8 cellular contexts compared by ENCODE assay signal in genomic region chr1:64469614-64469976, GRCh38. TPM values are rescaled to one million over a fixed set of nuclear protein-coding genes. Genes with fewer than 3 reads are reported as not detected.
DNase-seq lines count a peak whose midpoint lies in the region; ATAC-seq and TF ChIP-seq lines count a peak whose summit lies in the region.

No MANE protein-coding gene starts in this region.

- no peak for TF ChIP-seq POLR2A in testis (IDR thresholded peaks at IDR 0.05)

- H3K4me3 ChIP-seq in testis, result peak overlapping the region; percentile 72 to 79

- H3K9me3 Mint-ChIP-seq in stimulated activated naive CD8-positive, alpha-beta T cell treated with anti-CD3 and anti-CD28 coated beads, Interleukin-15, Interleukin-2, amounts not matched to agents 100 ng/mL and 50 ng/mL, for 24 hours, result no peaks in the 10 kb centered on the region
- H3K9me3 Mint-ChIP-seq in activated naive CD8-positive, alpha-beta T cell treated with anti-CD3 and anti-CD28 coated beads for 36 hours, result no peaks in the 10 kb centered on the region

- TF ChIP-seq CTCF in testis (IDR thresholded peaks at IDR 0.05), result no peak

- peaks cover 6% of the 10 kb centered on the region for H3K4me1 ChIP-seq in testis

- peak overlapping the region; percentile 66 for H3K4me3 Mint-ChIP-seq in stimulated activated naive CD8-positive, alpha-beta T cell treated with anti-CD3 and anti-CD28 coated beads, Interleukin-15, Interleukin-2, amounts not matched to agents 100 ng/mL and 50 ng/mL, for 24 hours
- peak overlapping the region; percentile 69 for H3K4me3 Mint-ChIP-seq in activated naive CD8-positive, alpha-beta T cell treated with anti-CD3 and anti-CD28 coated beads for 36 hours

- no peaks in the 10 kb centered on the region for H3K36me3 Mint-ChIP-seq in stimulated activated naive CD8-positive, alpha-beta T cell treated with anti-CD3 and anti-CD28 coated beads, Interleukin-15, Interleukin-2, amounts not matched to agents 100 ng/mL and 50 ng/mL, for 24 hours (ENCODE audit: low read depth)
- H3K36me3 Mint-ChIP-seq in activated naive CD8-positive, alpha-beta T cell treated with anti-CD3 and anti-CD28 coated beads for 36 hours, result no peaks in the 10 kb centered on the region

- no peaks in the 10 kb centered on the region for H3K36me3 ChIP-seq in testis (ENCODE audit: low read depth, missing control alignments)

- intact Hi-C loops in testis (cut with DNase I; ENCODE audit: low total_unique reads), result loop anchor here (5.0 kb wide), 1 partner anchor 358 kb away; no protein-coding TSS in a partner anchor

- peaks cover 60% of the 10 kb centered on the region for H3K27me3 Mint-ChIP-seq in stimulated activated naive CD8-positive, alpha-beta T cell treated with anti-CD3 and anti-CD28 coated beads, Interleukin-15, Interleukin-2, amounts not matched to agents 100 ng/mL and 50 ng/mL, for 24 hours
- H3K27me3 Mint-ChIP-seq in activated naive CD8-positive, alpha-beta T cell treated with anti-CD3 and anti-CD28 coated beads for 36 hours, result peaks cover 40% of the 10 kb centered on the region

- peak overlapping the region; percentile 52 to 90 for H3K27ac ChIP-seq in testis

- DNase-seq in stimulated activated naive CD8-positive, alpha-beta T cell treated with anti-CD3 and anti-CD28 coated beads, Interleukin-15, Interleukin-2, amounts not matched to agents 100 U/mL and 50 U/mL, for 24 hours, result no peak
- DNase-seq in activated naive CD8-positive, alpha-beta T cell treated with anti-CD3 and anti-CD28 coated beads for 36 hours, result no peak
- DNase-seq in iPS-NIHi7 (ENCODE audit: extremely low spot score), result peak; percentile 51
- no peak for DNase-seq in testis
- no peak for DNase-seq in medulla oblongata (ENCODE audit: extremely low spot score)
- no peak for DNase-seq in COR-L47 (lab: John Stamatoyannopoulos, UW)
- no peak for DNase-seq in RPMI8226

- H3K9me3 ChIP-seq in testis, result no peaks in the 10 kb centered on the region

- H3K27me3 ChIP-seq in testis, result no peaks in the 10 kb centered on the region

- no peak overlapping the region for H3K27ac Mint-ChIP-seq in stimulated activated naive CD8-positive, alpha-beta T cell treated with anti-CD3 and anti-CD28 coated beads, Interleukin-15, Interleukin-2, amounts not matched to agents 100 ng/mL and 50 ng/mL, for 24 hours
- no peak overlapping the region for H3K27ac Mint-ChIP-seq in activated naive CD8-positive, alpha-beta T cell treated with anti-CD3 and anti-CD28 coated beads for 36 hours

- no peak for ATAC-seq in stimulated activated naive CD8-positive, alpha-beta T cell treated with anti-CD3 and anti-CD28 coated beads, Interleukin-15, Interleukin-2, amounts not matched to agents 100 U/mL and 50 U/mL, for 24 hours

- WGBS in testis, 2 donors, result 5 to 15% methylated on average over 8 to 22 of the region's 22 CpGs

- H3K4me1 Mint-ChIP-seq in stimulated activated naive CD8-positive, alpha-beta T cell treated with anti-CD3 and anti-CD28 coated beads, Interleukin-15, Interleukin-2, amounts not matched to agents 100 ng/mL and 50 ng/mL, for 24 hours (ENCODE audit: low read depth), result peaks cover 20% of the 10 kb centered on the region
- H3K4me1 Mint-ChIP-seq in activated naive CD8-positive, alpha-beta T cell treated with anti-CD3 and anti-CD28 coated beads for 36 hours, result peaks cover 22% of the 10 kb centered on the region

RNA-seq across cellular contexts. Expression of gene CACHD1, which starts 0.3 kb away (rescaled TPM):
- 1 to 10 TPM; 3.3 to 3.4 TPM for total RNA-seq in activated naive CD8-positive, alpha-beta T cell treated with anti-CD3 and anti-CD28 coated beads for 36 hours
- 10 to 100 TPM in 1 of 2 donors, 1 to 10 TPM in 1; 8.3 to 10.3 TPM for total RNA-seq in testis
- polyA plus RNA-seq in testis (ENCODE audit: insufficient read depth, low read depth, low replicate concordance), result 7.4 TPM
